1 cellular context compared by ENCODE assay signal in the genomic region with DNA sequence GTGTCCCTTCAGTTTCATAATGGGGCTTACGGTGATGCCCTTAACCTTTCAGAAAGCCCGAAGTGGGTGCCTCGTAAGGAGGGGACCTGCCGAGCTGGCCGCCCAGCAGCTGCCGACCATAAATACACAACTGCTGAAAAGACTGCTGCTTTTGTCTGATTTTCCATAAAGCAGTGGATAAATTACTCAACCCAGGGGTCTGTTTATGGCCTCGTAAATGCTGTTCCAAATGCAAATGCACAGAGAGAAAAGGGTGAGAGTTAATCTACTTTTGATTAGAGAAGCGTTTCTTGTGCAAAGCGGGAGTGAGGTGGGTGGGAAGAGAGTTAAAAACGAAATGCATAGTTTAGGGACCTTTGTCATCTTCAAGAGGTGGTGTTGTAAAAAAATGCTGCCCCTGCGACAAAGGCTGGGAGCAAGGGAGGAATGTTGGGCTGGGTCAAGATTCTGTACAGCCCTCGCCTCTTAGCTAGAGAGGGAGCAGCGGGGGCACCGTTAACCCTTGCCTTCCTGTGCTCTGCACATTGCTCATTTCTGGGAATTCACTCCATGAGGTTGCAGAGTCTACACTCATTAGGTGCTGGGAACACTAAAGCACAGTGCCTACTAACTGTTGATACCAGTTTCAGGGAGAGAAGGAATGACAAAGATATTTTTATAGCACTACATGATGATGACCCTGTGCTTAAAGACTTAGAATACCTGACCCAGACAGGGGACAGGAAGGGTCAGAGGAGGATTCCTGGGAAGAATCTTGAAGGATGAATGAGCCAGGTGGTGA.
TF ChIP-seq lines count a peak whose summit lies in the region.

No MANE protein-coding gene starts in this region.

TF ChIP-seq in GM23338, 12 proteins besides CTCF, POLR2A, EP300 and RAD21 (continued from another document):
- TF ChIP-seq, protein P1, sequence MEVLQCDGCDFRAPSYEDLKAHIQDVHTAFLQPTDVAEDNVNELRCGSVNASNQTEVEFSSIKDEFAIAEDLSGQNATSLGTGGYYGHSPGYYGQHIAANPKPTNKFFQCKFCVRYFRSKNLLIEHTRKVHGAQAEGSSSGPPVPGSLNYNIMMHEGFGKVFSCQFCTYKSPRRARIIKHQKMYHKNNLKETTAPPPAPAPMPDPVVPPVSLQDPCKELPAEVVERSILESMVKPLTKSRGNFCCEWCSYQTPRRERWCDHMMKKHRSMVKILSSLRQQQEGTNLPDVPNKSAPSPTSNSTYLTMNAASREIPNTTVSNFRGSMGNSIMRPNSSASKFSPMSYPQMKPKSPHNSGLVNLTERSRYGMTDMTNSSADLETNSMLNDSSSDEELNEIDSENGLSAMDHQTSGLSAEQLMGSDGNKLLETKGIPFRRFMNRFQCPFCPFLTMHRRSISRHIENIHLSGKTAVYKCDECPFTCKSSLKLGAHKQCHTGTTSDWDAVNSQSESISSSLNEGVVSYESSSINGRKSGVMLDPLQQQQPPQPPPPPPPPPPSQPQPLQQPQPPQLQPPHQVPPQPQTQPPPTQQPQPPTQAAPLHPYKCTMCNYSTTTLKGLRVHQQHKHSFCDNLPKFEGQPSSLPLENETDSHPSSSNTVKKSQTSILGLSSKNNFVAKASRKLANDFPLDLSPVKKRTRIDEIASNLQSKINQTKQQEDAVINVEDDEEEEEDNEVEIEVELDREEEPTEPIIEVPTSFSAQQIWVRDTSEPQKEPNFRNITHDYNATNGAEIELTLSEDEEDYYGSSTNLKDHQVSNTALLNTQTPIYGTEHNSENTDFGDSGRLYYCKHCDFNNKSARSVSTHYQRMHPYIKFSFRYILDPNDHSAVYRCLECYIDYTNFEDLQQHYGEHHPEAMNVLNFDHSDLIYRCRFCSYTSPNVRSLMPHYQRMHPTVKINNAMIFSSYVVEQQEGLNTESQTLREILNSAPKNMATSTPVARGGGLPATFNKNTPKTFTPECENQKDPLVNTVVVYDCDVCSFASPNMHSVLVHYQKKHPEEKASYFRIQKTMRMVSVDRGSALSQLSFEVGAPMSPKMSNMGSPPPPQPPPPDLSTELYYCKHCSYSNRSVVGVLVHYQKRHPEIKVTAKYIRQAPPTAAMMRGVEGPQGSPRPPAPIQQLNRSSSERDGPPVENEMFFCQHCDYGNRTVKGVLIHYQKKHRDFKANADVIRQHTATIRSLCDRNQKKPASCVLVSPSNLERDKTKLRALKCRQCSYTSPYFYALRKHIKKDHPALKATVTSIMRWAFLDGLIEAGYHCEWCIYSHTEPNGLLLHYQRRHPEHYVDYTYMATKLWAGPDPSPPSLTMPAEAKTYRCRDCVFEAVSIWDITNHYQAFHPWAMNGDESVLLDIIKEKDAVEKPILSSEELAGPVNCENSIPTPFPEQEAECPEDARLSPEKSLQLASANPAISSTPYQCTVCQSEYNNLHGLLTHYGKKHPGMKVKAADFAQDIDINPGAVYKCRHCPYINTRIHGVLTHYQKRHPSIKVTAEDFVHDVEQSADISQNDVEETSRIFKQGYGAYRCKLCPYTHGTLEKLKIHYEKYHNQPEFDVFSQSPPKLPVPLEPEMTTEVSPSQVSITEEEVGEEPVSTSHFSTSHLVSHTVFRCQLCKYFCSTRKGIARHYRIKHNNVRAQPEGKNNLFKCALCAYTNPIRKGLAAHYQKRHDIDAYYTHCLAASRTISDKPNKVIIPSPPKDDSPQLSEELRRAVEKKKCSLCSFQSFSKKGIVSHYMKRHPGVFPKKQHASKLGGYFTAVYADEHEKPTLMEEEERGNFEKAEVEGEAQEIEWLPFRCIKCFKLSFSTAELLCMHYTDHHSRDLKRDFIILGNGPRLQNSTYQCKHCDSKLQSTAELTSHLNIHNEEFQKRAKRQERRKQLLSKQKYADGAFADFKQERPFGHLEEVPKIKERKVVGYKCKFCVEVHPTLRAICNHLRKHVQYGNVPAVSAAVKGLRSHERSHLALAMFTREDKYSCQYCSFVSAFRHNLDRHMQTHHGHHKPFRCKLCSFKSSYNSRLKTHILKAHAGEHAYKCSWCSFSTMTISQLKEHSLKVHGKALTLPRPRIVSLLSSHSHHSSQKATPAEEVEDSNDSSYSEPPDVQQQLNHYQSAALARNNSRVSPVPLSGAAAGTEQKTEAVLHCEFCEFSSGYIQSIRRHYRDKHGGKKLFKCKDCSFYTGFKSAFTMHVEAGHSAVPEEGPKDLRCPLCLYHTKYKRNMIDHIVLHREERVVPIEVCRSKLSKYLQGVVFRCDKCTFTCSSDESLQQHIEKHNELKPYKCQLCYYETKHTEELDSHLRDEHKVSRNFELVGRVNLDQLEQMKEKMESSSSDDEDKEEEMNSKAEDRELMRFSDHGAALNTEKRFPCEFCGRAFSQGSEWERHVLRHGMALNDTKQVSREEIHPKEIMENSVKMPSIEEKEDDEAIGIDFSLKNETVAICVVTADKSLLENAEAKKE (CRISPR knock-in tag; IDR thresholded peaks at IDR 0.05): no peak
- TF ChIP-seq JUNB (IDR thresholded peaks at IDR 0.05; ENCODE audit: unreplicated experiment) (no peak), STAT1 (IDR thresholded peaks at IDR 0.05; ENCODE audit: unreplicated experiment) (no peak), EZH2phosphoT487 (IDR thresholded peaks at IDR 0.05; ENCODE audit: unreplicated experiment) (no peak), ZNF331 (CRISPR knock-in tag; IDR thresholded peaks at IDR 0.05; ENCODE audit: low read depth) (no peak), ZNF114 (CRISPR knock-in tag; IDR thresholded peaks at IDR 0.05) (no peak), POLR2AphosphoS5 (IDR thresholded peaks at IDR 0.05; ENCODE audit: low read depth) (no peak), EZH2 (IDR thresholded peaks at IDR 0.05; ENCODE audit: low read depth, unreplicated experiment) (no peak), NANOG (IDR thresholded peaks at IDR 0.05; ENCODE audit: borderline replicate concordance) (no peak)
- TF ChIP-seq, protein P2, sequence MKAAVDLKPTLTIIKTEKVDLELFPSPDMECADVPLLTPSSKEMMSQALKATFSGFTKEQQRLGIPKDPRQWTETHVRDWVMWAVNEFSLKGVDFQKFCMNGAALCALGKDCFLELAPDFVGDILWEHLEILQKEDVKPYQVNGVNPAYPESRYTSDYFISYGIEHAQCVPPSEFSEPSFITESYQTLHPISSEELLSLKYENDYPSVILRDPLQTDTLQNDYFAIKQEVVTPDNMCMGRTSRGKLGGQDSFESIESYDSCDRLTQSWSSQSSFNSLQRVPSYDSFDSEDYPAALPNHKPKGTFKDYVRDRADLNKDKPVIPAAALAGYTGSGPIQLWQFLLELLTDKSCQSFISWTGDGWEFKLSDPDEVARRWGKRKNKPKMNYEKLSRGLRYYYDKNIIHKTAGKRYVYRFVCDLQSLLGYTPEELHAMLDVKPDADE (IDR thresholded peaks at IDR 0.05): no peak
TF ChIP-seq in GM23338: peak in this region for 0.
